In the genomic region with DNA sequence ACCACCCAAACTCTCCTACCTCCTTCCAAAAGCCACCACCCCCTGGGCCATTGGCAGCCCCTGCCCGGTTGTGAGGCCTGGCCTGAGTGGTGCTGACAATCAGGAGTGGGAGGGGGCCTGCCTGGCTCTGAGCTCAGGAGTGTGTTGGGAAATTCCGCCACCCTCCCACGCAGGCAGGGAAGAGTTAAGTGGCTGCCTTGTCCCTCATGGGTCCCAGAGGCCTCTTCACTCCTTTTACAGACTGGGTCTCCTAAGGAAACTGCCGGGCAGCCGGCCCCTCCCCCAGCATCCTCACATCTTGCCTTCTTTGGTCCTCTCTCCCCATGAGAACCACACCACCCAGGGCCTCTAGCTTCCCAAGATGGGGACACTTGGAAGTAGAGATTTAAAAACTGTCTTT, we compare ENCODE assay signal across 14 cellular contexts. TPM values are rescaled to one million over a fixed set of nuclear protein-coding genes. Genes with fewer than 3 reads are reported as not detected.
DNase-seq lines count a peak whose midpoint lies in the region; ATAC-seq and TF ChIP-seq lines count a peak whose summit lies in the region.
"Had no signal": no experiment of that assay in that cellular context is flagged by ENCODE, and none has a peak within 500 bp of the region (broad histone marks: within the 10 kb centered on the region; RNA-seq: fewer than 3 reads in every experiment).

No MANE protein-coding gene starts in this region.

- peaks cover 45% of the 10 kb centered on the region for H3K4me1 ChIP-seq in cardiac muscle cell (ENCODE audit: low read depth)
- H3K4me1 ChIP-seq in gastroesophageal sphincter: peaks cover 0 to 96% (median 26%) of the 10 kb centered on the region in 3 donors
- H3K4me1 ChIP-seq in neural progenitor cell: peaks cover 14% of the 10 kb centered on the region

- H3K36me3 ChIP-seq in cardiac muscle cell: no peaks in the 10 kb centered on the region
- H3K36me3 ChIP-seq in gastroesophageal sphincter: no peaks in the 10 kb centered on the region
- no peaks in the 10 kb centered on the region for H3K36me3 ChIP-seq in neural progenitor cell

- ATAC-seq in Right ventricle myocardium inferior (no peak), gastroesophageal sphincter (peak; percentile 78), GM19455 (IDR thresholded peaks at IDR 0.05; ENCODE audit: unreplicated experiment) (no peak)
- ATAC-seq: A549 had no signal

- TF ChIP-seq EP300 in gastroesophageal sphincter (IDR thresholded peaks at IDR 0.05): no peak

- H3K27ac ChIP-seq in cardiac muscle cell (peak overlapping the region; percentile 65), gastroesophageal sphincter (peak overlapping the region; percentile 51 to 93 (median 86)), neural progenitor cell (no peak overlapping the region)
- H3K27ac ChIP-seq: A549 had no signal

- TF ChIP-seq CTCF in cardiac muscle cell (IDR thresholded peaks at IDR 0.05; ENCODE audit: low read depth, low read length) (no peak), gastroesophageal sphincter (IDR thresholded peaks at IDR 0.05) (no peak), neural progenitor cell (IDR thresholded peaks at IDR 0.05) (no peak)

- no peaks in the 10 kb centered on the region for H3F3A ChIP-seq in neural progenitor cell (ENCODE audit: low read depth)

- no peaks in the 10 kb centered on the region for H3K9me3 ChIP-seq in cardiac muscle cell (ENCODE audit: low read depth)
- peaks cover 0 to 6% (median 0%) of the 10 kb centered on the region in 3 donors for H3K9me3 ChIP-seq in gastroesophageal sphincter
- H3K9me3 ChIP-seq in neural progenitor cell (ENCODE audit: low read depth): no peaks in the 10 kb centered on the region
- H3K9me3 ChIP-seq: A549 had no signal

- DNase-seq in cardiac muscle cell (ENCODE audit: low read depth in 1 of 2, low spot score in 1 of 2): peak; percentile 27 to 68
- DNase-seq in Right ventricle myocardium inferior (ENCODE audit: missing footprints): no peak
- DNase-seq in neural progenitor cell (ENCODE audit: low spot score): peak; percentile 31
- DNase-seq in DMS53 (lab: John Stamatoyannopoulos, UW): no peak
- no peak for DNase-seq in cerebellum (ENCODE audit: low spot score)
- no peak for DNase-seq in epidermal melanocyte (ENCODE audit: insufficient read length, low spot score)
- DNase-seq: dorsolateral prefrontal cortex, NCI-H1436, NCI-H524, T-helper 9 cell had no signal

- H3K36me3 Mint-ChIP-seq in neural progenitor cell: no peaks in the 10 kb centered on the region

- H3K4me2 ChIP-seq in neural progenitor cell: peak overlapping the region; percentile 45
- H3K4me2 ChIP-seq: A549 had no signal

- peak overlapping the region; percentile 63 for H3K27ac Mint-ChIP-seq in neural progenitor cell
- H3K27ac Mint-ChIP-seq: activated naive CD8-positive, alpha-beta T cell had no signal

- no peak overlapping the region for H3K4me3 Mint-ChIP-seq in neural progenitor cell

- no peak for TF ChIP-seq POLR2A in gastroesophageal sphincter (IDR thresholded peaks at IDR 0.05)

- peaks cover 16% of the 10 kb centered on the region for H3K27me3 Mint-ChIP-seq in neural progenitor cell (ENCODE audit: insufficient read depth, low read depth)
- H3K27me3 Mint-ChIP-seq: activated naive CD8-positive, alpha-beta T cell had no signal

- peaks cover 10% of the 10 kb centered on the region for H3K9me3 Mint-ChIP-seq in neural progenitor cell

- no peaks in the 10 kb centered on the region for H3K27me3 ChIP-seq in cardiac muscle cell
- no peaks in the 10 kb centered on the region for H3K27me3 ChIP-seq in gastroesophageal sphincter
- no peaks in the 10 kb centered on the region for H3K27me3 ChIP-seq in neural progenitor cell
- H3K27me3 ChIP-seq: dorsolateral prefrontal cortex had no signal

- no peaks in the 10 kb centered on the region for H4K20me1 ChIP-seq in neural progenitor cell (ENCODE audit: low read depth)

- intact Hi-C loops in Right ventricle myocardium inferior (cut with DNase I): loop anchor here (5.0 kb wide), 1 partner anchor 40 kb away; no protein-coding TSS in a partner anchor

- no peak overlapping the region for H3K4me3 ChIP-seq in cardiac muscle cell
- H3K4me3 ChIP-seq in gastroesophageal sphincter: no peak overlapping the region
- no peak overlapping the region for H3K4me3 ChIP-seq in neural progenitor cell
- H3K4me3 ChIP-seq: A549, dorsolateral prefrontal cortex had no signal

- H2AFZ ChIP-seq in neural progenitor cell (replicated peaks): peak overlapping the region; percentile 92

- 15 to 29% methylated on average over 3 to 4 of the region's 5 CpGs for WGBS in gastroesophageal sphincter (ENCODE audit: low coverage in 1 of 2), 2 donors

- H3K79me2 ChIP-seq in neural progenitor cell (ENCODE audit: low read depth): no peaks in the 10 kb centered on the region

- peaks cover 46% of the 10 kb centered on the region for H3K4me1 Mint-ChIP-seq in neural progenitor cell

- H3K9ac ChIP-seq in neural progenitor cell: no peak overlapping the region

RNA-seq across cellular contexts. Expression of a gene that starts 47.3 kb away (rescaled TPM):
- 4.2 and 5.4 TPM in 2 replicates for total RNA-seq in cardiac muscle cell
- polyA plus RNA-seq in cardiac muscle cell: 4.1 and 7.9 TPM in 2 replicates
- total RNA-seq in Right ventricle myocardium inferior: 30.1 TPM
- total RNA-seq in gastroesophageal sphincter: 10 to 100 TPM in 2 of 4 donors, 1 to 10 TPM in 2; 5.1 to 15.3 (median 9.6) TPM
- 0.36 and 0.71 TPM in 2 replicates for total RNA-seq in neural progenitor cell (ENCODE audit: low replicate concordance)
- total RNA-seq in cerebellum: 3.2 TPM

Comparison
In these comparisons a context has a peak if more than half of its experiments do, and no peak if none do; other contexts are left out.
1. DNase-seq: peak in cardiac muscle cell (2 of 2) and neural progenitor cell (single experiment); none in Right ventricle myocardium inferior (single experiment), DMS53 (single experiment), cerebellum (single experiment) and epidermal melanocyte (single experiment).